9 cellular contexts compared by ENCODE assay signal in the genomic region with DNA sequence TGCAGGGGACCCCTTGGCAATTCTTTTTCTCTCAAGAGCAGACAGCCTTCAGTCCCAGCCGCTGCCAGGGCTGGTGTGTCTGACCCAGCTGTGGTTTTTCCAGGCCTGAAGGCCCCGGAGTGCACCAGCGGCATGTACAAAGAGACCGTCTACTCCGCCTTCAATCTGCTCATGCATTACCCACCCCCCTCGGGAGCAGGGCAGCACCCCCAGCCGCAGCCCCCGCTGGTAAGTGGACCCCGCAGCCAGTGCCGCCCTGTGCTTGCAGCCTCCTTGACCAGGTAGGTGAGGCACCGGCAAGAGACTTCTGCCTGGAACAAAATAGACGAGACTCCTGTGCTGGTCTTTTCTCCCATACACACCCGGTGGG. TPM values are rescaled to one million over a fixed set of nuclear protein-coding genes. Genes with fewer than 3 reads are reported as not detected.
DNase-seq lines count a peak whose midpoint lies in the region; ATAC-seq and TF ChIP-seq lines count a peak whose summit lies in the region.
"Had no signal": no experiment of that assay in that cellular context is flagged by ENCODE, and none has a peak within 500 bp of the region (broad histone marks: within the 10 kb centered on the region; RNA-seq: fewer than 3 reads in every experiment).

No MANE protein-coding gene starts in this region.

- H3K36me3 Mint-ChIP-seq in activated naive CD4-positive, alpha-beta T cell treated with anti-CD3 and anti-CD28 coated beads, Interleukin-2, amount 50 U/mL, for 24 hours: peaks cover 14% of the 10 kb centered on the region
- peaks cover 48% of the 10 kb centered on the region for H3K36me3 Mint-ChIP-seq in activated T-helper 17 cell treated with anti-CD3 and anti-CD28 coated beads, Interleukin-2, amount 50 U/mL, for 72 hours (ENCODE audit: low read depth)

- no peak overlapping the region for H2AK5ac ChIP-seq in mesenchymal stem cell (ENCODE audit: low read length, severe bottlenecking)

- H3K4me3 ChIP-seq in mesenchymal stem cell (ENCODE audit: insufficient read depth in 1 of 2, low read depth in 1 of 2, low read length in 2 of 2) (peak overlapping the region in 1 of 2 experiments; percentile 78), upper lobe of left lung (peak overlapping the region in 3 of 4 donors; percentile 57 to 66 (median 59)), A673 (ENCODE audit: low read depth, low read length, poor library complexity, severe bottlenecking) (no peak overlapping the region)

- H4K91ac ChIP-seq in mesenchymal stem cell (ENCODE audit: low read length): no peak overlapping the region

- peak overlapping the region; percentile 92 for H3K27ac Mint-ChIP-seq in activated naive CD4-positive, alpha-beta T cell treated with anti-CD3 and anti-CD28 coated beads, Interleukin-2, amount 50 U/mL, for 24 hours
- H3K27ac Mint-ChIP-seq in activated T-helper 17 cell treated with anti-CD3 and anti-CD28 coated beads, Interleukin-2, amount 50 U/mL, for 72 hours: peak overlapping the region; percentile 41

- H2BK15ac ChIP-seq in mesenchymal stem cell (ENCODE audit: low read depth, poor library complexity, severe bottlenecking): no peak overlapping the region

- POLR2A ChIA-PET in A673 (lab: Charles Lee; ENCODE audit: low non-redundant PET): no interaction called here

- no peaks in the 10 kb centered on the region for H3K79me1 ChIP-seq in mesenchymal stem cell (replicated peaks; ENCODE audit: low read length, poor library complexity, severe bottlenecking)

- H3K9me3 ChIP-seq in mesenchymal stem cell (ENCODE audit: control insufficient read depth, low read length) (no peaks in the 10 kb centered on the region), upper lobe of left lung (no peaks in the 10 kb centered on the region), A673 (ENCODE audit: low read depth, low read length, poor library complexity, severe bottlenecking) (no peaks in the 10 kb centered on the region)

- peak overlapping the region; percentile 94 for H3K4me3 Mint-ChIP-seq in activated naive CD4-positive, alpha-beta T cell treated with anti-CD3 and anti-CD28 coated beads, Interleukin-2, amount 50 U/mL, for 24 hours
- H3K4me3 Mint-ChIP-seq in activated T-helper 17 cell treated with anti-CD3 and anti-CD28 coated beads, Interleukin-2, amount 50 U/mL, for 72 hours: peak overlapping the region; percentile 74

- no peak overlapping the region for H3K27ac ChIP-seq in mesenchymal stem cell (ENCODE audit: low read length, poor library complexity, severe bottlenecking)
- H3K27ac ChIP-seq in upper lobe of left lung: peak overlapping the region in 3 of 4 donors; percentile 38 to 76 (median 69)
- no peak overlapping the region for H3K27ac ChIP-seq in A673 (ENCODE audit: low read depth, low read length, poor library complexity, severe bottlenecking)

- no peak overlapping the region for H3K23ac ChIP-seq in mesenchymal stem cell (ENCODE audit: low read length in 2 of 2)

- H3K18ac ChIP-seq in mesenchymal stem cell (ENCODE audit: low read depth in 1 of 2, low read length in 2 of 2): no peak overlapping the region

- CTCF ChIA-PET in A673 (lab: Charles Lee): no interaction called here

- no peak for DNase-seq in activated naive CD4-positive, alpha-beta T cell (lab: John Stamatoyannopoulos, UW)
- DNase-seq in mesenchymal stem cell (no peak), upper lobe of left lung (no peak), A673 (ENCODE audit: low spot score) (no peak), NCI-H146 (lab: John Stamatoyannopoulos, UW) (no peak)
- DNase-seq: NCI-H1092 treated with DMSO at 0.1 percent for 48 hours had no signal

- peak overlapping the region; percentile 76 for H3K9ac ChIP-seq in mesenchymal stem cell (ENCODE audit: low read length)

- TF ChIP-seq CTCF in upper lobe of left lung (IDR thresholded peaks at IDR 0.05) (no peak), A673 (conservative IDR thresholded peaks at IDR 0.05; ENCODE audit: low read depth, low read length) (no peak)

- no peak overlapping the region for H3K4me2 ChIP-seq in mesenchymal stem cell (ENCODE audit: low read length, poor library complexity, severe bottlenecking)

- H3K27me3 ChIP-seq in mesenchymal stem cell (ENCODE audit: control insufficient read depth in 1 of 2, insufficient read depth in 1 of 2, low read length in 2 of 2) (peaks cover 0 to 32% of the 10 kb centered on the region in 2 experiments), upper lobe of left lung (peaks cover 0 to 10% (median 4%) of the 10 kb centered on the region in 4 donors), A673 (replicated peaks; ENCODE audit: insufficient read depth, low read depth, low read length, poor library complexity) (peaks cover 4% of the 10 kb centered on the region)

- 77% methylated on average over 13 of the region's 13 CpGs for WGBS in mesenchymal stem cell
- whole genome bisulfite sequencing in upper lobe of left lung, 2 donors: 63 to 79% methylated on average over 6 to 13 of the region's 13 CpGs

- H3K14ac ChIP-seq in mesenchymal stem cell (ENCODE audit: low read length in 2 of 2): no peak overlapping the region

- H3K4me1 ChIP-seq in mesenchymal stem cell (ENCODE audit: control insufficient read depth, insufficient read depth, low read depth, low read length) (peaks cover 15% of the 10 kb centered on the region), upper lobe of left lung (peaks cover 7 to 25% (median 18%) of the 10 kb centered on the region in 4 donors), A673 (ENCODE audit: insufficient read depth, low read length, poor library complexity, severe bottlenecking) (peaks cover 11% of the 10 kb centered on the region)

- BruUV-seq in A673 (replicated peaks; lab: Mats Ljungman, UMichigan): no TSS peak

- no peak overlapping the region for H2BK5ac ChIP-seq in mesenchymal stem cell (ENCODE audit: low read depth, low read length, poor library complexity, severe bottlenecking)

- H3K27me3 Mint-ChIP-seq in activated naive CD4-positive, alpha-beta T cell treated with anti-CD3 and anti-CD28 coated beads, Interleukin-2, amount 50 U/mL, for 24 hours: no peaks in the 10 kb centered on the region
- no peaks in the 10 kb centered on the region for H3K27me3 Mint-ChIP-seq in activated T-helper 17 cell treated with anti-CD3 and anti-CD28 coated beads, Interleukin-2, amount 50 U/mL, for 72 hours

- no peaks in the 10 kb centered on the region for H3K9me3 Mint-ChIP-seq in activated naive CD4-positive, alpha-beta T cell treated with anti-CD3 and anti-CD28 coated beads, Interleukin-2, amount 50 U/mL, for 24 hours
- H3K9me3 Mint-ChIP-seq in activated T-helper 17 cell treated with anti-CD3 and anti-CD28 coated beads, Interleukin-2, amount 50 U/mL, for 72 hours: no peaks in the 10 kb centered on the region

- H4K8ac ChIP-seq in mesenchymal stem cell (ENCODE audit: low read length): no peak overlapping the region

- H3K4me1 Mint-ChIP-seq in activated naive CD4-positive, alpha-beta T cell treated with anti-CD3 and anti-CD28 coated beads, Interleukin-2, amount 50 U/mL, for 24 hours: peaks cover 75% of the 10 kb centered on the region
- H3K4me1 Mint-ChIP-seq in activated T-helper 17 cell treated with anti-CD3 and anti-CD28 coated beads, Interleukin-2, amount 50 U/mL, for 72 hours: peaks cover 44% of the 10 kb centered on the region

- TF ChIP-seq EP300 in upper lobe of left lung (IDR thresholded peaks at IDR 0.05): no peak

- no peak overlapping the region for H2AFZ ChIP-seq in mesenchymal stem cell (ENCODE audit: low read depth, low read length)

- intact Hi-C loops in A673 (cut with micrococcal nuclease; ENCODE audit: unreplicated experiment): no loop called here

- ATAC-seq in activated T-helper 17 cell treated with anti-CD3 and anti-CD28 coated beads, Interleukin-2, amount 50 U/mL, for 72 hours (replicated peaks): no peak
- ATAC-seq in upper lobe of left lung (ENCODE audit: low FRiP score in 2 of 2): no peak
- ATAC-seq in GM21717 (IDR thresholded peaks at IDR 0.05; ENCODE audit: unreplicated experiment): no peak

- H2BK120ac ChIP-seq in mesenchymal stem cell (ENCODE audit: low read depth, low read length): no peak overlapping the region

- no peak for TF ChIP-seq POLR2A in upper lobe of left lung (IDR thresholded peaks at IDR 0.05)

- H2BK12ac ChIP-seq in mesenchymal stem cell (ENCODE audit: low read length in 2 of 2): no peak overlapping the region

- H3K4ac ChIP-seq in mesenchymal stem cell (ENCODE audit: low read depth in 1 of 2, low read length in 2 of 2): no peak overlapping the region

- H3K36me3 ChIP-seq in mesenchymal stem cell (ENCODE audit: control insufficient read depth in 1 of 2, insufficient read depth in 2 of 2, low read depth in 1 of 2, low read length in 2 of 2) (peaks cover 0 to 44% of the 10 kb centered on the region in 2 experiments), upper lobe of left lung (no peaks in the 10 kb centered on the region), A673 (ENCODE audit: insufficient read depth, low read length, poor library complexity, severe bottlenecking) (no peaks in the 10 kb centered on the region)

RNA-seq across cellular contexts. Expression of gene TCF7, which starts 1.3 kb away (rescaled TPM):
- total RNA-seq in activated T-helper 17 cell treated with anti-CD3 and anti-CD28 coated beads, Interleukin-2, amount 50 U/mL, for 72 hours: 10 to 100 TPM in 1 of 2 donors, 1 to 10 TPM in 1; 5.9 to 42.2 TPM
- polyA plus RNA-seq in mesenchymal stem cell (2013, experiment 1 of 2): 1.4 TPM
- 1.4 TPM for polyA plus RNA-seq in mesenchymal stem cell (2013, experiment 2 of 2)
- total RNA-seq in upper lobe of left lung (1 to 10 TPM; 3.5 to 7.4 (median 5.8) TPM), A673 (2021) (2.4 and 3.3 TPM in 2 replicates)

Comparison
In these comparisons a context has a peak if more than half of its experiments do, and no peak if none do; other contexts are left out.
1. H3K27ac ChIP-seq: peak in upper lobe of left lung (3 of 4); none in mesenchymal stem cell (single experiment) and A673 (single experiment).